2 cellular contexts compared by ENCODE assay signal in genomic region chr19:34287676-34288140, GRCh38.
TF ChIP-seq lines count a peak whose summit lies in the region.

No MANE protein-coding gene starts in this region.

TF ChIP-seq in IMR-90, 13 proteins besides CTCF, POLR2A, EP300 and RAD21:
- TF ChIP-seq CHD1 (IDR thresholded peaks at IDR 0.05; ENCODE audit: low read depth, low read length) (no peak), CEBPB (IDR thresholded peaks at IDR 0.05; ENCODE audit: low read depth, low read length) (no peak), RCOR1 (IDR thresholded peaks at IDR 0.05; ENCODE audit: insufficient replicate concordance, low read length) (no peak)
- TF ChIP-seq, protein P1, sequence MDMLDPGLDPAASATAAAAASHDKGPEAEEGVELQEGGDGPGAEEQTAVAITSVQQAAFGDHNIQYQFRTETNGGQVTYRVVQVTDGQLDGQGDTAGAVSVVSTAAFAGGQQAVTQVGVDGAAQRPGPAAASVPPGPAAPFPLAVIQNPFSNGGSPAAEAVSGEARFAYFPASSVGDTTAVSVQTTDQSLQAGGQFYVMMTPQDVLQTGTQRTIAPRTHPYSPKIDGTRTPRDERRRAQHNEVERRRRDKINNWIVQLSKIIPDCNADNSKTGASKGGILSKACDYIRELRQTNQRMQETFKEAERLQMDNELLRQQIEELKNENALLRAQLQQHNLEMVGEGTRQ (IDR thresholded peaks at IDR 0.05; ENCODE audit: low read depth, low read length): no peak

TF ChIP-seq in GM12878, 131 proteins besides CTCF, POLR2A, EP300 and RAD21:
- TF ChIP-seq EED (IDR thresholded peaks at IDR 0.05; ENCODE audit: low read depth) (no peak), SUPT20H (IDR thresholded peaks at IDR 0.05; ENCODE audit: borderline replicate concordance, control insufficient read depth, low read depth, low read length) (no peak), NR2F1 (conservative IDR thresholded peaks at IDR 0.05) (no peak), SMC3 (IDR thresholded peaks at IDR 0.05; ENCODE audit: borderline replicate concordance, low read length) (no peak), SRF (IDR thresholded peaks at IDR 0.05; ENCODE audit: low read depth in 2 of 2, low read length in 2 of 2) (no peak)
- TF ChIP-seq, protein P2, sequence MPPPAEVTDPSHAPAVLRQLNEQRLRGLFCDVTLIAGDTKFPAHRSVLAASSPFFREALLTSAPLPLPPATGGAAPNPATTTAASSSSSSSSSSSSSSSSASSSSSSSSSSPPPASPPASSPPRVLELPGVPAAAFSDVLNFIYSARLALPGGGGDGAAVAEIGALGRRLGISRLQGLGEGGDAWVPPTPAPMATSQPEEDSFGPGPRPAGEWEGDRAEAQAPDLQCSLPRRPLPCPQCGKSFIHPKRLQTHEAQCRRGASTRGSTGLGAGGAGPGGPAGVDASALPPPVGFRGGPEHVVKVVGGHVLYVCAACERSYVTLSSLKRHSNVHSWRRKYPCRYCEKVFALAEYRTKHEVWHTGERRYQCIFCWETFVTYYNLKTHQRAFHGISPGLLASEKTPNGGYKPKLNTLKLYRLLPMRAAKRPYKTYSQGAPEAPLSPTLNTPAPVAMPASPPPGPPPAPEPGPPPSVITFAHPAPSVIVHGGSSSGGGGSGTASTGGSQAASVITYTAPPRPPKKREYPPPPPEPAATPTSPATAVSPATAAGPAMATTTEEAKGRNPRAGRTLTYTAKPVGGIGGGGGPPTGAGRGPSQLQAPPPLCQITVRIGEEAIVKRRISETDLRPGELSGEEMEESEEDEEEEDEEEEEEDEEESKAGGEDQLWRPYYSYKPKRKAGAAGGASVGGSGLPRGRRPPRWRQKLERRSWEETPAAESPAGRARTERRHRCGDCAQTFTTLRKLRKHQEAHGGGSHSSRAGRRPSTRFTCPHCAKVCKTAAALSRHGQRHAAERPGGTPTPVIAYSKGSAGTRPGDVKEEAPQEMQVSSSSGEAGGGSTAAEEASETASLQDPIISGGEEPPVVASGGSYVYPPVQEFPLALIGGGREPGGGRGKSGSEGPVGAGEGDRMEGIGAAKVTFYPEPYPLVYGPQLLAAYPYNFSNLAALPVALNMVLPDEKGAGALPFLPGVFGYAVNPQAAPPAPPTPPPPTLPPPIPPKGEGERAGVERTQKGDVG (CRISPR knock-in tag; IDR thresholded peaks at IDR 0.05): no peak
